In genomic region chr4:148561467-148561866, GRCh38 we compare ENCODE assay signal across 28 cellular contexts.
"Had no signal": no experiment of that assay in that cellular context is flagged by ENCODE, and none has a peak within 500 bp of the region (broad histone marks: within the 10 kb centered on the region; RNA-seq: fewer than 3 reads in every experiment).

No MANE protein-coding gene starts in this region.

- H3K27me3 Mint-ChIP-seq: stimulated activated memory B cell treated with anti-CD40 and anti-IgM and Interleukin-4, amounts not matched to agents 10 μg/mL and 1 μg/mL and 100 μg/mL, for 72 hours; stimulated activated naive B cell treated with anti-CD40 and anti-IgM and Interleukin-4, amounts not matched to agents 10 μg/mL and 1 μg/mL and 100 μg/mL, for 72 hours; stimulated activated naive CD8-positive, alpha-beta T cell treated with anti-CD3 and anti-CD28 coated beads, Interleukin-15, amount 100 ng/mL, for 72 hours; stimulated activated naive CD8-positive, alpha-beta T cell treated with anti-CD3 and anti-CD28 coated beads, Interleukin-15, Interleukin-2, amounts not matched to agents 100 ng/mL and 50 ng/mL, for 24 hours had no signal

- DNase-seq: stimulated activated CD4-positive, alpha-beta T cell treated with anti-CD3 and anti-CD28 coated beads, Interleukin-2, amount 100 ng/mL, for 48 hours; stimulated activated CD4-positive, alpha-beta T cell treated with anti-CD3 and anti-CD28 coated beads, Interleukin-4, amount 100 ng/mL, for 1 hour; stimulated activated CD4-positive, alpha-beta T cell treated with anti-CD3 and anti-CD28 coated beads, Interleukin-4, amount 100 ng/mL, for 24 hours; stimulated activated CD4-positive, alpha-beta T cell treated with anti-CD3 and anti-CD28 coated beads, Interleukin-4, amount 100 ng/mL, for 4 hours; stimulated activated CD8-positive, alpha-beta memory T cell treated with anti-CD3 and anti-CD28 coated beads, Interleukin-4, amount 100 ng/mL, for 48 hours; stimulated activated naive B cell treated with anti-CD40 and anti-IgM and Interleukin-4, amounts not matched to agents 10 μg/mL and 1 μg/mL and 100 μg/mL, for 72 hours; stimulated activated naive CD4-positive, alpha-beta T cell; stimulated activated naive CD4-positive, alpha-beta T cell treated with Interleukin-2 at 50 U/mL for 16 hours; stimulated activated naive CD8-positive, alpha-beta T cell treated with anti-CD3 and anti-CD28 coated beads, Interleukin-15, amount 100 ng/mL, for 72 hours; stimulated activated naive CD8-positive, alpha-beta T cell treated with anti-CD3 and anti-CD28 coated beads, Interleukin-15, Interleukin-2, amounts not matched to agents 100 U/mL and 50 U/mL, for 24 hours; stomach; substantia nigra; testis; thyroid gland; tibial artery; transverse colon; trophoblast cell; upper lobe of left lung; upper lobe of right lung; uterus had no signal

- H3K4me1 ChIP-seq: stomach, suprapubic skin, testis, thyroid gland, tibial artery, tibial nerve, transverse colon, upper lobe of left lung, upper lobe of right lung, uterus, vagina had no signal

- H3K36me3 ChIP-seq: stomach, suprapubic skin, thoracic aorta, thyroid gland, tibial artery, tibial nerve, transverse colon, upper lobe of left lung, upper lobe of right lung, uterus, vagina had no signal

- H3K27me3 ChIP-seq: stomach, suprapubic skin, testis, thyroid gland, tibial artery, tibial nerve, transverse colon, upper lobe of left lung, upper lobe of right lung, uterus, vagina had no signal

- H3K9me3 Mint-ChIP-seq: stimulated activated effector memory CD8-positive, alpha-beta T cell treated with anti-CD3 and anti-CD28 coated beads, Interleukin-12 subunit alpha, Interleukin-12 subunit beta, amount 100 ng/mL, for 72 hours; stimulated activated memory B cell treated with anti-CD40 and anti-IgM and Interleukin-4, amounts not matched to agents 10 μg/mL and 1 μg/mL and 100 μg/mL, for 72 hours; stimulated activated naive B cell treated with anti-CD40 and anti-IgM and Interleukin-4, amounts not matched to agents 10 μg/mL and 1 μg/mL and 100 μg/mL, for 72 hours; stimulated activated naive CD8-positive, alpha-beta T cell treated with anti-CD3 and anti-CD28 coated beads, Interleukin-15, amount 100 ng/mL, for 72 hours; stimulated activated naive CD8-positive, alpha-beta T cell treated with anti-CD3 and anti-CD28 coated beads, Interleukin-15, Interleukin-2, amounts not matched to agents 100 ng/mL and 50 ng/mL, for 24 hours; type B pancreatic cell had no signal

- ATAC-seq: stimulated activated effector memory CD8-positive, alpha-beta T cell treated with anti-CD3 and anti-CD28 coated beads, Interleukin-12 subunit alpha, Interleukin-12 subunit beta, amount 100 ng/mL, for 72 hours; stimulated activated memory B cell treated with anti-CD40 and anti-IgM and Interleukin-4, amounts not matched to agents 10 μg/mL and 1 μg/mL and 100 μg/mL, for 72 hours; stimulated activated naive B cell treated with anti-CD40 and anti-IgM and Interleukin-4, amounts not matched to agents 10 μg/mL and 1 μg/mL and 100 μg/mL, for 72 hours; stimulated activated naive CD8-positive, alpha-beta T cell treated with anti-CD3 and anti-CD28 coated beads, Interleukin-15, amount 100 ng/mL, for 72 hours; stimulated activated naive CD8-positive, alpha-beta T cell treated with anti-CD3 and anti-CD28 coated beads, Interleukin-15, Interleukin-2, amounts not matched to agents 100 U/mL and 50 U/mL, for 24 hours; upper lobe of right lung had no signal

- H3K27ac ChIP-seq: stomach, suprapubic skin, testis, thoracic aorta, thyroid gland, tibial artery, tibial nerve, transverse colon, upper lobe of left lung, upper lobe of right lung, uterus, vagina had no signal

- H3K4me3 ChIP-seq: stomach, suprapubic skin, testis, thoracic aorta, thyroid gland, tibial artery, tibial nerve, transverse colon, upper lobe of left lung, upper lobe of right lung, uterus, vagina had no signal

- H3K4me3 Mint-ChIP-seq: stimulated activated effector memory CD8-positive, alpha-beta T cell treated with anti-CD3 and anti-CD28 coated beads, Interleukin-12 subunit alpha, Interleukin-12 subunit beta, amount 100 ng/mL, for 72 hours; stimulated activated memory B cell treated with anti-CD40 and anti-IgM and Interleukin-4, amounts not matched to agents 10 μg/mL and 1 μg/mL and 100 μg/mL, for 72 hours; stimulated activated naive B cell treated with anti-CD40 and anti-IgM and Interleukin-4, amounts not matched to agents 10 μg/mL and 1 μg/mL and 100 μg/mL, for 72 hours; stimulated activated naive CD8-positive, alpha-beta T cell treated with anti-CD3 and anti-CD28 coated beads, Interleukin-15, amount 100 ng/mL, for 72 hours; stimulated activated naive CD8-positive, alpha-beta T cell treated with anti-CD3 and anti-CD28 coated beads, Interleukin-15, Interleukin-2, amounts not matched to agents 100 ng/mL and 50 ng/mL, for 24 hours; type B pancreatic cell had no signal

- H3K36me3 Mint-ChIP-seq: stimulated activated effector memory CD8-positive, alpha-beta T cell treated with anti-CD3 and anti-CD28 coated beads, Interleukin-12 subunit alpha, Interleukin-12 subunit beta, amount 100 ng/mL, for 72 hours; stimulated activated memory B cell treated with anti-CD40 and anti-IgM and Interleukin-4, amounts not matched to agents 10 μg/mL and 1 μg/mL and 100 μg/mL, for 72 hours; stimulated activated naive B cell treated with anti-CD40 and anti-IgM and Interleukin-4, amounts not matched to agents 10 μg/mL and 1 μg/mL and 100 μg/mL, for 72 hours; type B pancreatic cell had no signal

- H3K4me1 Mint-ChIP-seq: stimulated activated effector memory CD8-positive, alpha-beta T cell treated with anti-CD3 and anti-CD28 coated beads, Interleukin-12 subunit alpha, Interleukin-12 subunit beta, amount 100 ng/mL, for 72 hours; stimulated activated memory B cell treated with anti-CD40 and anti-IgM and Interleukin-4, amounts not matched to agents 10 μg/mL and 1 μg/mL and 100 μg/mL, for 72 hours; stimulated activated naive B cell treated with anti-CD40 and anti-IgM and Interleukin-4, amounts not matched to agents 10 μg/mL and 1 μg/mL and 100 μg/mL, for 72 hours; stimulated activated naive CD8-positive, alpha-beta T cell treated with anti-CD3 and anti-CD28 coated beads, Interleukin-15, amount 100 ng/mL, for 72 hours had no signal

- H3K27ac Mint-ChIP-seq: stimulated activated effector memory CD8-positive, alpha-beta T cell treated with anti-CD3 and anti-CD28 coated beads, Interleukin-12 subunit alpha, Interleukin-12 subunit beta, amount 100 ng/mL, for 72 hours; stimulated activated memory B cell treated with anti-CD40 and anti-IgM and Interleukin-4, amounts not matched to agents 10 μg/mL and 1 μg/mL and 100 μg/mL, for 72 hours; stimulated activated naive B cell treated with anti-CD40 and anti-IgM and Interleukin-4, amounts not matched to agents 10 μg/mL and 1 μg/mL and 100 μg/mL, for 72 hours; stimulated activated naive CD8-positive, alpha-beta T cell treated with anti-CD3 and anti-CD28 coated beads, Interleukin-15, amount 100 ng/mL, for 72 hours; stimulated activated naive CD8-positive, alpha-beta T cell treated with anti-CD3 and anti-CD28 coated beads, Interleukin-15, Interleukin-2, amounts not matched to agents 100 ng/mL and 50 ng/mL, for 24 hours; type B pancreatic cell had no signal

- H3K9me3 ChIP-seq: stomach, suprapubic skin, testis, thoracic aorta, thyroid gland, tibial artery, tibial nerve, transverse colon, upper lobe of left lung, upper lobe of right lung, uterus, vagina had no signal
